ENCODE assay signal across 10 cellular contexts in genomic region chr17:58325289-58325726, GRCh38. TPM values are rescaled to one million over a fixed set of nuclear protein-coding genes. Genes with fewer than 3 reads are reported as not detected.
DNase-seq lines count a peak whose midpoint lies in the region; ATAC-seq and TF ChIP-seq lines count a peak whose summit lies in the region.
"Had no signal": no experiment of that assay in that cellular context is flagged by ENCODE, and none has a peak within 500 bp of the region (broad histone marks: within the 10 kb centered on the region; RNA-seq: fewer than 3 reads in every experiment).

No MANE protein-coding gene starts in this region.

- peaks cover 61% of the 10 kb centered on the region for H4K20me1 ChIP-seq in BLaER1

- H3K36me3 Mint-ChIP-seq in activated naive CD8-positive, alpha-beta T cell, result peaks cover 6% of the 10 kb centered on the region
- H3K36me3 Mint-ChIP-seq in naive B cell, result peaks cover 2 to 3% of the 10 kb centered on the region in 2 donors

- H3K4me1 Mint-ChIP-seq in activated naive CD8-positive, alpha-beta T cell (ENCODE audit: low read depth), result peaks cover 45% of the 10 kb centered on the region
- peaks cover 52 to 73% (median 61%) of the 10 kb centered on the region in 3 donors for H3K4me1 Mint-ChIP-seq in naive B cell

- ATAC-seq in naive B cell (ENCODE audit: low read depth in 2 of 2) (no peak), HG02870 (IDR thresholded peaks at IDR 0.05; ENCODE audit: unreplicated experiment) (no peak), HG03135 (IDR thresholded peaks at IDR 0.05; ENCODE audit: unreplicated experiment) (no peak)

- H3K27me3 ChIP-seq in BLaER1 (peaks cover 9% of the 10 kb centered on the region; the same call in 1 of the 2 replicates), HL-60 (ENCODE audit: insufficient read depth, poor library complexity, severe bottlenecking) (no peaks in the 10 kb centered on the region)
- H3K27me3 ChIP-seq: uterus had no signal

- no peaks in the 10 kb centered on the region for H3K9me3 ChIP-seq in BLaER1
- H3K9me3 ChIP-seq: uterus had no signal

- peaks cover 74% of the 10 kb centered on the region for H3K4me1 ChIP-seq in BLaER1
- H3K4me1 ChIP-seq: uterus had no signal

- H3K27me3 Mint-ChIP-seq in activated naive CD8-positive, alpha-beta T cell, result no peaks in the 10 kb centered on the region
- no peaks in the 10 kb centered on the region for H3K27me3 Mint-ChIP-seq in naive B cell

- peak overlapping the region; percentile 54 for H3K27ac Mint-ChIP-seq in activated naive CD8-positive, alpha-beta T cell
- H3K27ac Mint-ChIP-seq in naive B cell, result peak overlapping the region in 3 of 6 donors; percentile 32 to 87 (median 52)

- peaks cover 37% of the 10 kb centered on the region for H3K36me3 ChIP-seq in BLaER1
- H3K36me3 ChIP-seq: uterus had no signal

- H3K4me2 ChIP-seq in BLaER1, result peak overlapping the region; percentile 100

- H3K4me3 Mint-ChIP-seq in activated naive CD8-positive, alpha-beta T cell, result peak overlapping the region; percentile 66
- H3K4me3 Mint-ChIP-seq in naive B cell, result peak overlapping the region; percentile 48 to 100 (median 76)

- no peak for TF ChIP-seq CTCF in HL-60 (IDR thresholded peaks at IDR 0.05; ENCODE audit: insufficient read depth, low read length)
- no peak for TF ChIP-seq CTCF in foreskin fibroblast (IDR thresholded peaks at IDR 0.05; ENCODE audit: low read depth, low read length)

- H3K4me3 ChIP-seq in BLaER1 (peak overlapping the region; percentile 96), HL-60 (replicated peaks; ENCODE audit: insufficient read depth, low read length) (no peak overlapping the region), foreskin fibroblast (ENCODE audit: low read depth in 1 of 2, low read length in 2 of 2) (peak overlapping the region in 1 of 2 donors; percentile 67)

- H3K27ac ChIP-seq in BLaER1, result peak overlapping the region; percentile 83; the same call in 1 of the 2 replicates
- peak overlapping the region; percentile 100 for H3K27ac ChIP-seq in HL-60 (replicated peaks)

- DNase-seq in HL-60 (ENCODE audit: low read depth in 1 of 2, low spot score in 1 of 2), result no peak
- DNase-seq in naive B cell, result no peak
- DNase-seq in foreskin fibroblast, result no peak
- DNase-seq in foreskin melanocyte, result no peak
- DNase-seq: uterus had no signal

- no peaks in the 10 kb centered on the region for H3K9me3 Mint-ChIP-seq in activated naive CD8-positive, alpha-beta T cell (ENCODE audit: low read depth)
- no peaks in the 10 kb centered on the region for H3K9me3 Mint-ChIP-seq in naive B cell
- H3K9me3 Mint-ChIP-seq: dendritic cell treated with granulocyte-macrophage colony-stimulating factor and Interleukin-4, amounts not matched to agents 40 ng/mL and 50 ng/mL, for 4 days had no signal

- peak overlapping the region; percentile 82; the same call in 1 of the 2 replicates for H3K9ac ChIP-seq in BLaER1

RNA-seq across cellular contexts. Expression of gene TSPOAP1, which starts 3.3 kb away (rescaled TPM):
- polyA plus RNA-seq in naive B cell (ENCODE audit: low read depth in 6 of 6), result under 1 TPM in 4 of 6 donors, not detected in 2; 0.03 to 0.58 (median 0.38) TPM

RNA-seq across cellular contexts. Expression of gene SUPT4H1, which starts 26.7 kb away (rescaled TPM):
- polyA plus RNA-seq in naive B cell (ENCODE audit: low read depth in 6 of 6), result 100 to 1,000 TPM in 4 of 6 donors, 10 to 100 TPM in 2; 77.4 to 128 (median 110) TPM

RNA-seq across cellular contexts. Expression of gene MPO, which starts 44.6 kb away (rescaled TPM):
- polyA plus RNA-seq in naive B cell (ENCODE audit: low read depth in 6 of 6), result under 1 TPM in 2 of 6 donors, not detected in 4; 0.12 to 0.29 TPM
